In genomic region chr2:206443735-206444527, GRCh38 we compare ENCODE assay signal across 8 cellular contexts. TPM values are rescaled to one million over a fixed set of nuclear protein-coding genes. Genes with fewer than 3 reads are reported as not detected.
DNase-seq lines count a peak whose midpoint lies in the region; ATAC-seq and TF ChIP-seq lines count a peak whose summit lies in the region.

No MANE protein-coding gene starts in this region.

- H3K4me3 ChIP-seq in CD4-positive, CD25-positive, alpha-beta regulatory T cell (ENCODE audit: low read depth, low read length), result no peak overlapping the region
- H3K4me3 ChIP-seq in WI38 (ENCODE audit: low read depth, low read length), result peak overlapping the region; percentile 43
- H3K4me3 ChIP-seq in fibroblast of mammary gland (ENCODE audit: control insufficient read depth, low read depth, low read length), result peak overlapping the region; percentile 60

- H3K36me3 ChIP-seq in CD4-positive, CD25-positive, alpha-beta regulatory T cell (ENCODE audit: control insufficient read depth, insufficient read depth, low read length), result no peaks in the 10 kb centered on the region

- peaks cover 10% of the 10 kb centered on the region for H3K4me1 ChIP-seq in CD4-positive, CD25-positive, alpha-beta regulatory T cell (ENCODE audit: control insufficient read depth, insufficient read depth, low read length, poor library complexity, severe bottlenecking)

- H3K27me3 Mint-ChIP-seq in CD4-positive, CD25-positive, alpha-beta regulatory T cell, result peaks cover 77% of the 10 kb centered on the region
- H3K27me3 Mint-ChIP-seq in natural killer cell treated with Interleukin-12 subunit alpha and Interleukin-12 subunit beta and Interleukin-15 and Interleukin-18, amount 100 ng/mL, for 72 hours, result peaks cover 48 to 59% of the 10 kb centered on the region in 2 donors

- peak overlapping the region in 3 of 4 donors; percentile 78 to 93 (median 82) for H3K4me3 Mint-ChIP-seq in CD4-positive, CD25-positive, alpha-beta regulatory T cell
- H3K4me3 Mint-ChIP-seq in natural killer cell treated with Interleukin-12 subunit alpha and Interleukin-12 subunit beta and Interleukin-15 and Interleukin-18, amount 100 ng/mL, for 72 hours, result peak overlapping the region; percentile 58

- TF ChIP-seq CTCF in WI38 (IDR thresholded peaks at IDR 0.05; ENCODE audit: low read depth, low read length) (no peak), fibroblast of mammary gland (conservative IDR thresholded peaks at IDR 0.05; ENCODE audit: control insufficient read depth, insufficient read depth, low read depth, low read length) (no peak)

- H3K27ac Mint-ChIP-seq in CD4-positive, CD25-positive, alpha-beta regulatory T cell, result no peak overlapping the region
- H3K27ac Mint-ChIP-seq in natural killer cell treated with Interleukin-12 subunit alpha and Interleukin-12 subunit beta and Interleukin-15 and Interleukin-18, amount 100 ng/mL, for 72 hours, result no peak overlapping the region

- peaks cover 0 to 15% (median 6%) of the 10 kb centered on the region in 4 donors for H3K4me1 Mint-ChIP-seq in CD4-positive, CD25-positive, alpha-beta regulatory T cell
- H3K4me1 Mint-ChIP-seq in natural killer cell treated with Interleukin-12 subunit alpha and Interleukin-12 subunit beta and Interleukin-15 and Interleukin-18, amount 100 ng/mL, for 72 hours (ENCODE audit: low read depth in 2 of 2), result peaks cover 0 to 3% of the 10 kb centered on the region in 2 donors

- H3K27ac ChIP-seq in CD4-positive, CD25-positive, alpha-beta regulatory T cell (ENCODE audit: insufficient read depth, low read length, poor library complexity, severe bottlenecking), result no peak overlapping the region

- H3K9me3 ChIP-seq in CD4-positive, CD25-positive, alpha-beta regulatory T cell (ENCODE audit: control insufficient read depth in 2 of 2, low read length in 2 of 2), result no peaks in the 10 kb centered on the region

- peaks cover 0 to 2% (median 0%) of the 10 kb centered on the region in 7 donors for H3K9me3 Mint-ChIP-seq in CD4-positive, CD25-positive, alpha-beta regulatory T cell
- peaks cover 2% of the 10 kb centered on the region for H3K9me3 Mint-ChIP-seq in natural killer cell treated with Interleukin-12 subunit alpha and Interleukin-12 subunit beta and Interleukin-15 and Interleukin-18, amount 100 ng/mL, for 72 hours

- DNase-seq in CD4-positive, CD25-positive, alpha-beta regulatory T cell, result peak in 2 of 3 donors; percentile 3 to 20
- DNase-seq in fibroblast of mammary gland (ENCODE audit: low read depth) (peak; percentile 15), mucosa of gallbladder (ENCODE audit: low spot score) (no peak), ureter (ENCODE audit: low spot score) (no peak)
- DNase-seq in natural killer cell treated with Interleukin-12 subunit alpha and Interleukin-12 subunit beta and Interleukin-15 and Interleukin-18, amount 100 ng/mL, for 72 hours (ENCODE audit: low spot score), result no peak

- no peaks in the 10 kb centered on the region for H3K36me3 Mint-ChIP-seq in CD4-positive, CD25-positive, alpha-beta regulatory T cell
- H3K36me3 Mint-ChIP-seq in natural killer cell treated with Interleukin-12 subunit alpha and Interleukin-12 subunit beta and Interleukin-15 and Interleukin-18, amount 100 ng/mL, for 72 hours, result no peaks in the 10 kb centered on the region

- ATAC-seq in CD4-positive, CD25-positive, alpha-beta regulatory T cell (ENCODE audit: low read depth in 2 of 2), result no peak
- peak; percentile 60 for ATAC-seq in GM19035 (IDR thresholded peaks at IDR 0.05; ENCODE audit: unreplicated experiment)
- peak; percentile 29 for ATAC-seq in HG03565 (IDR thresholded peaks at IDR 0.05; ENCODE audit: unreplicated experiment)
- peak; percentile 58 to 62 for ATAC-seq in natural killer cell treated with Interleukin-12 subunit alpha and Interleukin-12 subunit beta and Interleukin-15 and Interleukin-18, amount 100 ng/mL, for 72 hours

- peaks cover 46% of the 10 kb centered on the region for H3K27me3 ChIP-seq in CD4-positive, CD25-positive, alpha-beta regulatory T cell (ENCODE audit: control insufficient read depth, insufficient read depth, low read length)

RNA-seq across cellular contexts. Expression of gene ADAM23, which starts 0.6 kb away (rescaled TPM):
- 0.10 TPM for total RNA-seq in CD4-positive, CD25-positive, alpha-beta regulatory T cell
- polyA plus RNA-seq in CD4-positive, CD25-positive, alpha-beta regulatory T cell, result under 1 TPM in 1 of 4 donors, not detected in 3; 0.79 TPM
- not detected for total RNA-seq in natural killer cell treated with Interleukin-12 subunit alpha and Interleukin-12 subunit beta and Interleukin-15 and Interleukin-18, amount 100 ng/mL, for 72 hours
- total RNA-seq in mucosa of gallbladder, result 2.4 TPM
- 0.78 TPM for total RNA-seq in ureter

Comparison
In these comparisons a context has a peak if more than half of its experiments do, and no peak if none do; other contexts are left out.
1. ATAC-seq: peak in GM19035 (single experiment), HG03565 (single experiment) and natural killer cell treated with Interleukin-12 subunit alpha and Interleukin-12 subunit beta and Interleukin-15 and Interleukin-18, amount 100 ng/mL, for 72 hours (2 of 2); none in CD4-positive, CD25-positive, alpha-beta regulatory T cell (0 of 2).
2. DNase-seq: peak in CD4-positive, CD25-positive, alpha-beta regulatory T cell (2 of 3) and fibroblast of mammary gland (single experiment); none in natural killer cell treated with Interleukin-12 subunit alpha and Interleukin-12 subunit beta and Interleukin-15 and Interleukin-18, amount 100 ng/mL, for 72 hours (single experiment), mucosa of gallbladder (single experiment) and ureter (single experiment).